ENCODE assay signal across 14 cellular contexts in genomic region chr4:57544811-57545654, GRCh38.
DNase-seq lines count a peak whose midpoint lies in the region; ATAC-seq and TF ChIP-seq lines count a peak whose summit lies in the region.
"Had no signal": no experiment of that assay in that cellular context is flagged by ENCODE, and none has a peak within 500 bp of the region (broad histone marks: within the 10 kb centered on the region; RNA-seq: fewer than 3 reads in every experiment).

No MANE protein-coding gene starts in this region.

- no peak overlapping the region for H2BK5ac ChIP-seq in H9 (ENCODE audit: insufficient read length, low read length)

- DNase-seq in H9 (no peak), WTC11 (ENCODE audit: low spot score) (no peak), iPS DF 4.7 (ENCODE audit: extremely low read depth, low spot score) (peak; percentile 44), left kidney (ENCODE audit: low read depth, low spot score) (peak; percentile 21), COLO829 (ENCODE audit: low spot score) (no peak), NCI-H526 treated with DMSO at 0.1 percent for 48 hours (lab: John Stamatoyannopoulos, UW) (no peak), hepatic stellate cell (ENCODE audit: low spot score) (no peak)
- no peak for DNase-seq in T-helper 2 cell treated with Interferon-gamma antibody and Interleukin-4, amounts not matched to agents 5 μg/mL and 100 μg/mL, for 36 hours (ENCODE audit: low spot score)
- DNase-seq: C1 segment of cervical spinal cord; CD4-positive, alpha-beta T cell; DMS79 had no signal

- no peak overlapping the region for H2BK15ac ChIP-seq in H9 (ENCODE audit: low read depth, low read length)

- H3K4me1 ChIP-seq in H9 (ENCODE audit: insufficient read depth, low read length): peaks cover 5% of the 10 kb centered on the region
- H3K4me1 ChIP-seq: HAP-1 had no signal

- H3K4me1 Mint-ChIP-seq in H9 (peaks cover 8 to 14% of the 10 kb centered on the region in 2 experiments; a peak in 3 of 4 replicates), WTC11 (peaks cover 14% of the 10 kb centered on the region)
- no peaks in the 10 kb centered on the region for H3K4me1 Mint-ChIP-seq in T-helper 2 cell treated with Interferon-gamma antibody and Interleukin-4, amounts not matched to agents 5 μg/mL and 100 μg/mL, for 36 hours (ENCODE audit: low read depth)
- H3K4me1 Mint-ChIP-seq: B cell had no signal

- H3K9me3 Mint-ChIP-seq in H9 (no peaks in the 10 kb centered on the region), WTC11 (peaks cover 8% of the 10 kb centered on the region; the same call in 1 of the 2 replicates)
- peaks cover 9% of the 10 kb centered on the region for H3K9me3 Mint-ChIP-seq in T-helper 2 cell treated with Interferon-gamma antibody and Interleukin-4, amounts not matched to agents 5 μg/mL and 100 μg/mL, for 36 hours

- H4K20me1 ChIP-seq in H9 (ENCODE audit: control insufficient read depth, insufficient read depth, insufficient read length): no peaks in the 10 kb centered on the region

- H3K27ac Mint-ChIP-seq in H9: no peak overlapping the region
- H3K27ac Mint-ChIP-seq in WTC11: no peak overlapping the region
- no peak overlapping the region for H3K27ac Mint-ChIP-seq in T-helper 2 cell treated with Interferon-gamma antibody and Interleukin-4, amounts not matched to agents 5 μg/mL and 100 μg/mL, for 36 hours
- H3K27ac Mint-ChIP-seq: B cell; CD4-positive, alpha-beta T cell had no signal

- H3K4me3 Mint-ChIP-seq in H9: no peak overlapping the region
- no peak overlapping the region for H3K4me3 Mint-ChIP-seq in WTC11
- no peak overlapping the region for H3K4me3 Mint-ChIP-seq in T-helper 2 cell treated with Interferon-gamma antibody and Interleukin-4, amounts not matched to agents 5 μg/mL and 100 μg/mL, for 36 hours
- H3K4me3 Mint-ChIP-seq: B cell; CD4-positive, alpha-beta T cell had no signal

- no peak overlapping the region for H3K4ac ChIP-seq in H9 (ENCODE audit: low read depth, low read length)

- H3K27me3 Mint-ChIP-seq in H9 (ENCODE audit: low read depth) (no peaks in the 10 kb centered on the region), WTC11 (ENCODE audit: low read depth) (peaks cover 40% of the 10 kb centered on the region)
- no peaks in the 10 kb centered on the region for H3K27me3 Mint-ChIP-seq in T-helper 2 cell treated with Interferon-gamma antibody and Interleukin-4, amounts not matched to agents 5 μg/mL and 100 μg/mL, for 36 hours (ENCODE audit: low read depth)
- H3K27me3 Mint-ChIP-seq: B cell; CD4-positive, alpha-beta T cell had no signal

- H2BK120ac ChIP-seq in H9 (ENCODE audit: low read depth, low read length, poor library complexity, severe bottlenecking): no peak overlapping the region

- H4K91ac ChIP-seq in H9 (ENCODE audit: insufficient read length, low read depth, low read length): no peak overlapping the region

- H3K23me2 ChIP-seq in H9 (ENCODE audit: insufficient read length, low read depth, low read length, poor library complexity, severe bottlenecking): no peaks in the 10 kb centered on the region

- ATAC-seq in WTC11: peak; percentile 85
- ATAC-seq: GM12878 had no signal

- no peak overlapping the region for H4K8ac ChIP-seq in H9 (replicated peaks; ENCODE audit: insufficient read length, low read depth, low read length)

- no peak overlapping the region for H3K14ac ChIP-seq in H9 (ENCODE audit: insufficient read depth, low read length)

- H4K5ac ChIP-seq in H9 (ENCODE audit: insufficient read length, low read depth, low read length): no peak overlapping the region

- no peaks in the 10 kb centered on the region for H3K9me3 ChIP-seq in H9 (ENCODE audit: control insufficient read depth, low read depth, low read length)
- H3K9me3 ChIP-seq: HAP-1 had no signal

- H3T11ph ChIP-seq in H9 (ENCODE audit: low read length): no peak overlapping the region

- POLR2A ChIA-PET in WTC11 (lab: Charles Lee): no interaction called here

- H3K36me3 Mint-ChIP-seq in H9 (ENCODE audit: insufficient read depth in 1 of 3, low read depth in 3 of 3) (no peaks in the 10 kb centered on the region), WTC11 (no peaks in the 10 kb centered on the region)
- H3K36me3 Mint-ChIP-seq in T-helper 2 cell treated with Interferon-gamma antibody and Interleukin-4, amounts not matched to agents 5 μg/mL and 100 μg/mL, for 36 hours (ENCODE audit: low read depth): no peaks in the 10 kb centered on the region

- no peak overlapping the region for H2BK12ac ChIP-seq in H9 (ENCODE audit: insufficient read length, low read depth, low read length)

- TF ChIP-seq CTCF in H9 (conservative IDR thresholded peaks at IDR 0.05) (no peak), WTC11 (IDR thresholded peaks at IDR 0.05) (no peak)

- H3K18ac ChIP-seq in H9 (ENCODE audit: insufficient read length, low read depth, low read length): no peak overlapping the region

- no peaks in the 10 kb centered on the region for H3K27me3 ChIP-seq in H9 (ENCODE audit: insufficient read depth, low read length)

- CTCF ChIA-PET in WTC11 (lab: Charles Lee): no interaction called here

- WGBS in H9 (ENCODE audit: extremely low coverage, insufficient read length, low lambda C conversion rate): no CpG with 5 or more reads among the region's 4 CpGs

- H3K27ac ChIP-seq in H9 (ENCODE audit: insufficient read length, low read depth, low read length): no peak overlapping the region

- H3K23ac ChIP-seq in H9 (ENCODE audit: insufficient read length, low read depth, low read length): no peak overlapping the region

- no peak overlapping the region for H3K4me2 ChIP-seq in H9 (ENCODE audit: insufficient read depth, insufficient read length, low read length)

- H3K56ac ChIP-seq in H9 (ENCODE audit: insufficient read length, low read depth, low read length): no peak overlapping the region

- H3K79me2 ChIP-seq in H9 (ENCODE audit: insufficient read depth, low read length): no peaks in the 10 kb centered on the region

- H3K79me1 ChIP-seq in H9 (ENCODE audit: insufficient read depth, low read depth, low read length, poor library complexity, severe bottlenecking): no peaks in the 10 kb centered on the region

- H2BK20ac ChIP-seq in H9 (ENCODE audit: low read depth, low read length, poor library complexity, severe bottlenecking): no peak overlapping the region

- no peak overlapping the region for H3K9ac ChIP-seq in H9 (ENCODE audit: extremely low read depth, insufficient read length, low read length)

- no peak overlapping the region for H2AK5ac ChIP-seq in H9 (ENCODE audit: insufficient read length, low read length)

- peak overlapping the region; percentile 16 for H2AFZ ChIP-seq in H9 (ENCODE audit: low read length)

TF ChIP-seq in WTC11, 78 proteins besides CTCF, POLR2A, EP300 and RAD21:
- TF ChIP-seq RORB (CRISPR knock-in tag; IDR thresholded peaks at IDR 0.05) (no peak), ZMAT4 (CRISPR knock-in tag; IDR thresholded peaks at IDR 0.05) (peak; percentile 83; the same call in 1 of the 2 replicates)

Comparison
In these comparisons a context has a peak if more than half of its experiments do, and no peak if none do; other contexts are left out.
1. DNase-seq: peak in iPS DF 4.7 (single experiment) and left kidney (single experiment); none in H9 (single experiment), WTC11 (single experiment), T-helper 2 cell treated with Interferon-gamma antibody and Interleukin-4, amounts not matched to agents 5 μg/mL and 100 μg/mL, for 36 hours (single experiment), COLO829 (single experiment), NCI-H526 treated with DMSO at 0.1 percent for 48 hours (single experiment) and hepatic stellate cell (single experiment).